In genomic region chr3:125245521-125245920, GRCh38 we compare ENCODE assay signal across 20 cellular contexts.
"Had no signal": no experiment of that assay in that cellular context is flagged by ENCODE, and none has a peak within 500 bp of the region (broad histone marks: within the 10 kb centered on the region; RNA-seq: fewer than 3 reads in every experiment).

No MANE protein-coding gene starts in this region.

- H3K27ac Mint-ChIP-seq: activated B cell treated with CpG ODN at 0.5 μM for 24 hours; activated CD4-positive, alpha-beta T cell treated with anti-CD3 and anti-CD28 coated beads, Interleukin-2, amount 10 ng/mL, durations not matched to agents 24 days and 14 days; activated naive CD4-positive, alpha-beta T cell treated with anti-CD3 and anti-CD28 coated beads, Interleukin-2, amount 10 ng/mL, durations not matched to agents 7 days and 5 days had no signal

- H3K27me3 ChIP-seq: esophagus muscularis mucosa, heart left ventricle, left lung, neutrophil, spleen, testis had no signal

- DNase-seq: activated B cell treated with CpG ODN at 0.5 μM for 24 hours; activated CD4-positive, alpha-beta T cell treated with anti-CD3 and anti-CD28 coated beads, Interleukin-2, amount 10 ng/mL, durations not matched to agents 24 days and 14 days; activated naive CD4-positive, alpha-beta T cell treated with anti-CD3 and anti-CD28 coated beads, Interleukin-2, amount 10 ng/mL, durations not matched to agents 7 days and 5 days; activated T-cell treated with anti-CD3 and anti-CD28 coated beads for 4 hours; amniotic stem cell; heart left ventricle; islet precursor cell; left lung; mucosa of descending colon; naive thymus-derived CD8-positive, alpha-beta T cell; posterior cingulate gyrus; right cardiac atrium; spleen; stimulated activated CD4-positive, alpha-beta T cell treated with anti-CD3 and anti-CD28 coated beads, Interleukin-2, amount 100 ng/mL, for 24 hours; stimulated activated naive CD8-positive, alpha-beta T cell treated with anti-CD3 and anti-CD28 coated beads, Interleukin-15, Interleukin-2, amounts not matched to agents 100 U/mL and 50 U/mL, for 24 hours; testis had no signal

- H3K9me3 ChIP-seq: esophagus muscularis mucosa, heart left ventricle, left lung, mucosa of descending colon, neutrophil, spleen, testis had no signal

- ATAC-seq: activated T-helper 17 cell treated with anti-CD3 and anti-CD28 coated beads, Interleukin-2, amount 50 U/mL, for 72 hours; heart left ventricle; left lung; mucosa of descending colon; naive thymus-derived CD8-positive, alpha-beta T cell; right cardiac atrium; stimulated activated naive CD8-positive, alpha-beta T cell treated with anti-CD3 and anti-CD28 coated beads, Interleukin-15, Interleukin-2, amounts not matched to agents 100 U/mL and 50 U/mL, for 24 hours had no signal

- H3K4me3 ChIP-seq: esophagus muscularis mucosa, heart left ventricle, left lung, mucosa of descending colon, spleen, testis had no signal

- H3K27me3 Mint-ChIP-seq: activated B cell treated with CpG ODN at 0.5 μM for 24 hours; activated CD4-positive, alpha-beta T cell treated with anti-CD3 and anti-CD28 coated beads, Interleukin-2, amount 10 ng/mL, durations not matched to agents 24 days and 14 days; activated naive CD4-positive, alpha-beta T cell treated with anti-CD3 and anti-CD28 coated beads, Interleukin-2, amount 10 ng/mL, durations not matched to agents 7 days and 5 days; activated T-helper 17 cell treated with anti-CD3 and anti-CD28 coated beads, Interleukin-2, amount 50 U/mL, for 72 hours; brain; naive thymus-derived CD8-positive, alpha-beta T cell had no signal

- H3K4me1 ChIP-seq: testis had no signal

- H3K36me3 ChIP-seq: esophagus muscularis mucosa, left lung had no signal

- H3K27ac ChIP-seq: esophagus muscularis mucosa, heart left ventricle, left lung, neutrophil, spleen, testis had no signal

- H3K4me3 Mint-ChIP-seq: activated B cell treated with CpG ODN at 0.5 μM for 24 hours; activated CD4-positive, alpha-beta T cell treated with anti-CD3 and anti-CD28 coated beads, Interleukin-2, amount 10 ng/mL, durations not matched to agents 24 days and 14 days; activated naive CD4-positive, alpha-beta T cell treated with anti-CD3 and anti-CD28 coated beads, Interleukin-2, amount 10 ng/mL, durations not matched to agents 7 days and 5 days; activated T-helper 17 cell treated with anti-CD3 and anti-CD28 coated beads, Interleukin-2, amount 50 U/mL, for 72 hours; brain; naive thymus-derived CD8-positive, alpha-beta T cell had no signal

- H3K9me3 Mint-ChIP-seq: activated B cell treated with CpG ODN at 0.5 μM for 24 hours; activated CD4-positive, alpha-beta T cell treated with anti-CD3 and anti-CD28 coated beads, Interleukin-2, amount 10 ng/mL, durations not matched to agents 24 days and 14 days; activated naive CD4-positive, alpha-beta T cell treated with anti-CD3 and anti-CD28 coated beads, Interleukin-2, amount 10 ng/mL, durations not matched to agents 7 days and 5 days; activated T-helper 17 cell treated with anti-CD3 and anti-CD28 coated beads, Interleukin-2, amount 50 U/mL, for 72 hours; brain; naive thymus-derived CD8-positive, alpha-beta T cell had no signal

- H3K4me1 Mint-ChIP-seq: activated B cell treated with CpG ODN at 0.5 μM for 24 hours; activated naive CD4-positive, alpha-beta T cell treated with anti-CD3 and anti-CD28 coated beads, Interleukin-2, amount 10 ng/mL, durations not matched to agents 7 days and 5 days; brain had no signal
